22 cellular contexts compared by ENCODE assay signal in the genomic region with DNA sequence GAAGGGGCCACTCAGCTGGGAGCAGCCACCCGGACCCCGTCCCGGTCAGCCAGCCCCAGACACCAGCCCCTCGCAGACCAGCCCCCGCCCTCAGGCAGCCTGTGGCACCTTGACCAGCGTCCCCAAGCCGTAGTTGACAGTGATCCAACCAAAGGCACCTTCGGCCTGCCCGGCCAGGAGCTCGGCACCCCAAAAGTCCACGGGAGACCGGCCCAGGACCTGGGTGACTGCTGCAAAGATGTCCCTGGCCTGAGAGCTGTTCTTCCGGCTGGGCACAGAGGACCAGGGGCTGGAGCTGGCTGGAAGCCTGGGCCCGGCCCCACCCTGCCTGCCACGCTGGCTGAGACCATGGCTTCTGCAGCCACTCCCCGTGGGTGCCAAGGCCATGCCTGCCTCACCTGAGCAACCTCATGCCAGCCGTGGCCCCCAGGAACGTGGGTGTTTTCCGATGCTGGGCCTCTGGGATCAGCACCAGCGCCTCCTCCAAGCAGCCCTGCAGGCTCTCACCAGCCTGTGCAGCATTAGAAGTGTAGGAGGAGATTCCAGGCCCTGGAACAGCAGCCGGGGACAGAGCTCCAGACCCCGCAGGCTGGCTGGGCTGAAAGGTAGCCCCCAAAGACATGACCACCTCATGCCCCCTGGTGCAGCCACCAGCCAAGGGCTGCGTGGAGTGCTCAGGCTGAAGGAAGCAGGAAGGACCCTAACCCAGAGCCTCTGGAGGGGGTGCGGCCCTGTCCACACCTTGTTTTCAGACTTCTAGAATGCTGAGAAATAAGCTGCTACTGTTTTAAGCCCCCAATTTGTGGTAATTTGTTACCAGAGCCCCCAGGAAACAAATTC. TPM values are rescaled to one million over a fixed set of nuclear protein-coding genes. Genes with fewer than 3 reads are reported as not detected.
DNase-seq lines count a peak whose midpoint lies in the region; ATAC-seq, FAIRE-seq and TF ChIP-seq lines count a peak whose summit lies in the region.
"Had no signal": no experiment of that assay in that cellular context is flagged by ENCODE, and none has a peak within 500 bp of the region (broad histone marks: within the 10 kb centered on the region; RNA-seq: fewer than 3 reads in every experiment).

No MANE protein-coding gene starts in this region.

- H2BK15ac ChIP-seq in neuronal stem cell (ENCODE audit: low read length) = peak overlapping the region; percentile 75

- DNase-seq in left cardiac atrium (peak; percentile 21), Right ventricle myocardium inferior (ENCODE audit: missing footprints) (no peak), right cardiac atrium (peak; percentile 13 to 58 (median 39)), neuronal stem cell (ENCODE audit: low spot score) (no peak), GDM1 (lab: John Stamatoyannopoulos, UW) (no peak), GM12892 (ENCODE audit: insufficient read length) (no peak)
- DNase-seq: activated B cell treated with CpG ODN at 0.5 μM for 24 hours; activated CD4-positive, alpha-beta T cell treated with anti-CD3 and anti-CD28 coated beads, Interleukin-2, amount 50 U/mL, for 48 hours; activated T-cell treated with anti-CD3 and anti-CD28 coated beads for 4 hours; amygdala; KBM-7; NCI-H1436 treated with DMSO at 0.1 percent for 48 hours; NCI-H524 had no signal

- intact Hi-C loops in left cardiac atrium (cut with DNase I) (no loop called here), Right ventricle myocardium inferior (cut with DNase I) (no loop called here), right cardiac atrium (cut with DNase I) (no loop called here)

- no peak for FAIRE-seq in GM12892 (lab: Jason Lieb, UNC)
- FAIRE-seq: D721Med, endothelial cell of umbilical vein had no signal

- H2AFZ ChIP-seq in neuronal stem cell (ENCODE audit: low read length) = no peak overlapping the region

- peak overlapping the region; percentile 58 for H2BK12ac ChIP-seq in neuronal stem cell (ENCODE audit: low read length)

- H2BK120ac ChIP-seq in neuronal stem cell (ENCODE audit: low read depth, low read length) = no peak overlapping the region

- no peak overlapping the region for H3K4ac ChIP-seq in neuronal stem cell (ENCODE audit: low read length)

- H3K36me3 ChIP-seq in neuronal stem cell (replicated peaks in 1 of 2; ENCODE audit: control insufficient read depth in 2 of 2, insufficient read depth in 2 of 2, low read length in 2 of 2) = no peaks in the 10 kb centered on the region
- H3K36me3 ChIP-seq: cardiac muscle cell, neutrophil, upper lobe of left lung had no signal

- no peak overlapping the region for H3K4me2 ChIP-seq in neuronal stem cell (ENCODE audit: insufficient read depth, low read length, poor library complexity, severe bottlenecking)

- H4K8ac ChIP-seq in neuronal stem cell (ENCODE audit: low read depth, low read length) = no peak overlapping the region

- ATAC-seq in left cardiac atrium (no peak), Right ventricle myocardium inferior (no peak), right cardiac atrium (no peak), HG03108 (IDR thresholded peaks at IDR 0.05; ENCODE audit: unreplicated experiment) (no peak), HG03354 (IDR thresholded peaks at IDR 0.05; ENCODE audit: poor library complexity, severe bottlenecking, unreplicated experiment) (no peak)

- H3K4me3 ChIP-seq in right cardiac atrium (ENCODE audit: low read length) (no peak overlapping the region), neuronal stem cell (ENCODE audit: low read length in 2 of 2) (no peak overlapping the region)
- H3K4me3 ChIP-seq: cardiac muscle cell, upper lobe of left lung had no signal

- no peak overlapping the region for H4K91ac ChIP-seq in neuronal stem cell (ENCODE audit: low read depth, low read length, poor library complexity)

- H2AK5ac ChIP-seq in neuronal stem cell (ENCODE audit: low read depth, low read length) = peak overlapping the region; percentile 32

- H3K9me3 ChIP-seq in right cardiac atrium (ENCODE audit: control insufficient read depth, low read length) = no peaks in the 10 kb centered on the region
- no peaks in the 10 kb centered on the region for H3K9me3 ChIP-seq in neuronal stem cell (replicated peaks in 1 of 2; ENCODE audit: control insufficient read depth in 2 of 2, insufficient read depth in 1 of 2, low read depth in 1 of 2, low read length in 2 of 2)
- H3K9me3 ChIP-seq: neutrophil, upper lobe of left lung had no signal

- peak overlapping the region; percentile 17 for H3K14ac ChIP-seq in neuronal stem cell (ENCODE audit: low read length)

- H3K27me3 ChIP-seq in right cardiac atrium (ENCODE audit: control insufficient read depth, insufficient read depth) (no peaks in the 10 kb centered on the region), neuronal stem cell (ENCODE audit: control insufficient read depth in 3 of 3, insufficient read depth in 3 of 3, low read depth in 1 of 3, low read length in 3 of 3) (peaks cover 0 to 11% (median 2%) of the 10 kb centered on the region in 3 experiments)

- H3K4me1 ChIP-seq in right cardiac atrium (ENCODE audit: control insufficient read depth, insufficient read depth, low read length) = no peaks in the 10 kb centered on the region
- H3K4me1 ChIP-seq in neuronal stem cell (ENCODE audit: control insufficient read depth in 2 of 2, insufficient read depth in 1 of 2, low read depth in 1 of 2, low read length in 2 of 2) = peaks cover 2% of the 10 kb centered on the region in 2 donors

- peak overlapping the region; percentile 82 for H2BK5ac ChIP-seq in neuronal stem cell (ENCODE audit: low read length)

- WGBS in right cardiac atrium = 80% methylated on average over 24 of the region's 24 CpGs
- no CpG with 5 or more reads among the region's 24 CpGs for WGBS in neuronal stem cell (ENCODE audit: extremely low coverage in 2 of 2, insufficient read length in 2 of 2, insufficient replicate concordance in 1 of 2), 2 donors

- H3K23ac ChIP-seq in neuronal stem cell (ENCODE audit: low read depth, low read length, poor library complexity) = peak overlapping the region; percentile 89

- peaks cover 2% of the 10 kb centered on the region for H3K79me1 ChIP-seq in neuronal stem cell (ENCODE audit: low read depth, low read length)

- no peak overlapping the region for H3K9ac ChIP-seq in neuronal stem cell (ENCODE audit: low read depth, low read length, poor library complexity)

- H3K18ac ChIP-seq in neuronal stem cell (ENCODE audit: low read length) = peak overlapping the region; percentile 64

- H3K27ac ChIP-seq in right cardiac atrium (ENCODE audit: low read length) (no peak overlapping the region), neuronal stem cell (replicated peaks; ENCODE audit: low read length) (no peak overlapping the region)
- H3K27ac ChIP-seq: cardiac muscle cell, neutrophil, upper lobe of left lung had no signal

- TF ChIP-seq POLR2A in GM12892 (IDR thresholded peaks at IDR 0.05; ENCODE audit: low read depth, low read length) = no peak

RNA-seq across cellular contexts. Expression of a gene that starts 4.2 kb away (rescaled TPM):
- total RNA-seq in left cardiac atrium (not detected), Right ventricle myocardium inferior (not detected), right cardiac atrium (not detected)
- polyA plus RNA-seq in right cardiac atrium = not detected
- 0.03 TPM for polyA plus RNA-seq in neuronal stem cell (2013, experiment 1 of 2)
- polyA plus RNA-seq in neuronal stem cell (2013, experiment 2 of 2) = 0.04 TPM
- not detected for polyA plus RNA-seq in GM12892 (2012; ENCODE audit: missing spikeins)
- total RNA-seq: activated B cell treated with CpG ODN at 0.5 μM for 24 hours, lower leg skin, RPMI7951 had no signal

RNA-seq across cellular contexts. Expression of a gene that starts 13.8 kb away (rescaled TPM):
- total RNA-seq in left cardiac atrium (1 to 10 TPM; 2.5 to 5.3 TPM), Right ventricle myocardium inferior (2.2 TPM), right cardiac atrium (1 to 10 TPM; 3.1 to 7.5 (median 4.5) TPM)
- 4.3 TPM for polyA plus RNA-seq in right cardiac atrium
- 0.61 TPM for polyA plus RNA-seq in neuronal stem cell (2013, experiment 1 of 2)
- polyA plus RNA-seq in neuronal stem cell (2013, experiment 2 of 2) = 0.64 TPM
- polyA plus RNA-seq in GM12892 (2012; ENCODE audit: missing spikeins) = not detected
- total RNA-seq: RPMI7951 had no signal

RNA-seq across cellular contexts. Expression of a gene that starts 14.0 kb away (rescaled TPM):
- total RNA-seq in left cardiac atrium = 10 to 100 TPM in 1 of 2 donors, 1 to 10 TPM in 1; 8.0 to 11.7 TPM
- 6.8 TPM for total RNA-seq in Right ventricle myocardium inferior
- 10 to 100 TPM in 2 of 4 donors, 1 to 10 TPM in 2; 7.9 to 13.4 (median 11.1) TPM for total RNA-seq in right cardiac atrium
- polyA plus RNA-seq in right cardiac atrium = 14.6 TPM
- polyA plus RNA-seq in neuronal stem cell (2013, experiment 1 of 2) = 21.1 TPM
- polyA plus RNA-seq in neuronal stem cell (2013, experiment 2 of 2) = 19.9 TPM
- 3.9 TPM for polyA plus RNA-seq in GM12892 (2012; ENCODE audit: missing spikeins)

RNA-seq across cellular contexts. Expression of a gene that starts 22.2 kb away (rescaled TPM):
- total RNA-seq in left cardiac atrium = 10 to 100 TPM; 20.5 to 25.1 TPM
- 11.5 TPM for total RNA-seq in Right ventricle myocardium inferior
- 10 to 100 TPM; 12.4 to 21.5 (median 18.6) TPM for total RNA-seq in right cardiac atrium
- 25.5 TPM for polyA plus RNA-seq in right cardiac atrium
- 46.8 TPM for polyA plus RNA-seq in neuronal stem cell (2013, experiment 1 of 2)
- 45.0 TPM for polyA plus RNA-seq in neuronal stem cell (2013, experiment 2 of 2)
- polyA plus RNA-seq in GM12892 (2012; ENCODE audit: missing spikeins) = 16.7 TPM

Comparison
In these comparisons a context has a peak if more than half of its experiments do, and no peak if none do; other contexts are left out.
1. DNase-seq: peak in left cardiac atrium (single experiment) and right cardiac atrium (3 of 3); none in Right ventricle myocardium inferior (single experiment), neuronal stem cell (single experiment), GDM1 (single experiment) and GM12892 (single experiment).